In the genomic region with DNA sequence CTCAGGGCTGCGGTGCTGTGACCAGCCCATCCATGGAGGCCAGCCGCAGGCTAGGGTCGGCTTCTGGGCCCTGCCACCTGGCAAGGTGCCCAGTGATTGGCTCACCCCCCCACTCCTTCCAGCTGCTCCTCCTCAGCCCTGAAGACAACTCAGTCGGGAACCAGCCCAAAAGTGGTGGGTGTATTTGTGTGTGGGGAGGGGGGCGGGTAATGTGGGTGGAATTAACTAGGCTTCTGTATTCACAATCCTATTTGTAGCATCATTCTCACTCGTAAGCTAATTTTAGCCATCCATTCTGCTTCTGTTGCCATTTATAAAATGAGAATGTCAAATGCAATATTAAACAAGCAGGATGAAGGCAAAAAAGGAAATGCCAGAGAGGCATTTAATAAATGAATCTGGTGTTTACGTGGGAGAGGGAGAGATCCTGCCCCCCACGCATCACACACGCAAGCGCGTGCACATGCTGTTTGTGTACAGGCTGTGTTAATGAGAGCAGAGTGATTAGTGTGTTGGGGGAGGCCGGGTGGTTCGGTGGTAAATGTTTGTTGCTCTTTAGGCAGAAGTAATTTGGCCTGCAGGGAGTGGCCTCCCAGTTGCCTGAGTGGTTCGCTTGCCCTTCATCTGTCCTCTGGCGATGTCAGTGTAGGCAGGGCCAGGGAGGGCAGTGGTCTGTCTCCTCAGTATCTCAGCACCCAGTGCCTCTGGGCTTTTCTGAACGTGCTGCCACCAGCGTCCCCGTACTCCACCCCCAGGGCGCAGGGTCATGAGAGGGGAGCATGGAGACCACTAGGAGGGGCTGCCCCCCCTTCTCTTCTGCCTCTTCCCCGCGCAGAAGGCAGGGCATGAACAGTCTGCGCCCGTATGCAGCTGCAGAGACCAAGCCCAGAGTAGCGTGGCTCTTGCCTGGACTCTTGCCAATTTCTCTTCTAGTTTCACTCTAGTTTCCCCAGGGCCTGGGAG, we compare ENCODE assay signal across 9 cellular contexts.
DNase-seq lines count a peak whose midpoint lies in the region; TF ChIP-seq lines count a peak whose summit lies in the region.
"Had no signal": no experiment of that assay in that cellular context is flagged by ENCODE, and none has a peak within 500 bp of the region (broad histone marks: within the 10 kb centered on the region; RNA-seq: fewer than 3 reads in every experiment).

No MANE protein-coding gene starts in this region.

- H3K36me3 ChIP-seq in HEK293 (ENCODE audit: control insufficient read depth in 2 of 2, insufficient read depth in 1 of 2, low read length in 2 of 2) (no peaks in the 10 kb centered on the region), WERI-Rb-1 (peaks cover 60% of the 10 kb centered on the region), endocrine pancreas (ENCODE audit: control insufficient read depth, insufficient read depth, low read length) (no peaks in the 10 kb centered on the region), muscle layer of duodenum (ENCODE audit: control insufficient read depth in 1 of 2, insufficient read depth in 2 of 2, low read length in 2 of 2) (peaks cover 0 to 9% of the 10 kb centered on the region in 2 donors), vagina (no peaks in the 10 kb centered on the region)

- H3K27me3 ChIP-seq in WERI-Rb-1 (ENCODE audit: insufficient read depth, low read depth, severe bottlenecking) (no peaks in the 10 kb centered on the region), endocrine pancreas (ENCODE audit: control insufficient read depth, insufficient read depth, low read length) (no peaks in the 10 kb centered on the region), muscle layer of duodenum (ENCODE audit: low read depth, low read length) (no peaks in the 10 kb centered on the region), vagina (no peaks in the 10 kb centered on the region)

- H3K4me3 ChIP-seq in HEK293 (ENCODE audit: low read depth, low read length) (no peak overlapping the region), WERI-Rb-1 (ENCODE audit: low read depth, low read length) (no peak overlapping the region), endocrine pancreas (ENCODE audit: control insufficient read depth, insufficient read depth, low read length) (no peak overlapping the region), muscle layer of duodenum (ENCODE audit: low read depth in 1 of 2, low read length in 2 of 2) (peak overlapping the region; percentile 39 to 41), vagina (peak overlapping the region in 1 of 2 donors; percentile 29)
- H3K4me3 ChIP-seq: SK-N-MC had no signal

- intact Hi-C loops in vagina (cut with DNase I) = loop anchor here (5.0 kb wide), 1 partner anchor 67 kb away; no protein-coding TSS in a partner anchor

- POLR2A ChIA-PET in HEK293 (lab: Yijun Ruan, JAX) = no interaction called here

- CTCF ChIA-PET in HEK293 (lab: Yijun Ruan, JAX) = interaction anchor here (1.0 to 3.2 kb wide), 4 partner anchors 7 to 362 kb away, joined by 3 to 13 read pairs (median 6); no protein-coding TSS in a partner anchor

- peak overlapping the region; percentile 44 for H3K9ac ChIP-seq in endocrine pancreas (ENCODE audit: control insufficient read depth, insufficient read depth, low read length)

- H3K9me3 ChIP-seq in HEK293 (ENCODE audit: control insufficient read depth, insufficient read depth, low read depth, low read length) (no peaks in the 10 kb centered on the region), WERI-Rb-1 (ENCODE audit: severe bottlenecking) (no peaks in the 10 kb centered on the region), endocrine pancreas (ENCODE audit: control insufficient read depth, low read length) (no peaks in the 10 kb centered on the region), muscle layer of duodenum (ENCODE audit: control insufficient read depth in 1 of 2, low read length in 2 of 2) (no peaks in the 10 kb centered on the region), vagina (no peaks in the 10 kb centered on the region)

- TF ChIP-seq CTCF in GM10266 (IDR thresholded peaks at IDR 0.05; ENCODE audit: control insufficient read depth, insufficient read depth, low read depth, missing control alignments) (peak; percentile 17), HEK293 (tag by site-specific recombination; IDR thresholded peaks at IDR 0.05) (peak; percentile 36; the same call in 1 of the 2 replicates), WERI-Rb-1 (IDR thresholded peaks at IDR 0.05; ENCODE audit: low read depth, low read length) (no peak), vagina (IDR thresholded peaks at IDR 0.05) (no peak)

- H3K27ac ChIP-seq in HEK293 (ENCODE audit: extremely low read depth, low read depth, low read length) = peak overlapping the region; percentile 54
- H3K27ac ChIP-seq in WERI-Rb-1 = peak overlapping the region; percentile 77
- peak overlapping the region; percentile 5 for H3K27ac ChIP-seq in muscle layer of duodenum (ENCODE audit: low read length)
- peak overlapping the region; percentile 51 for H3K27ac ChIP-seq in vagina
- H3K27ac ChIP-seq: SK-N-MC had no signal

- DNase-seq in GM10266 (ENCODE audit: extremely low spot score) (peak; percentile 55), NCI-H1436 treated with DMSO at 0.1 percent for 48 hours (lab: John Stamatoyannopoulos, UW) (peak; percentile 89), WERI-Rb-1 (peak; percentile 63), vagina (ENCODE audit: extremely low spot score in 2 of 2) (no peak), cerebellar cortex (ENCODE audit: low spot score) (no peak)

- H3K4me1 ChIP-seq in HEK293 (ENCODE audit: control insufficient read depth, insufficient read depth, low read length) = peaks cover 20% of the 10 kb centered on the region
- peaks cover 3% of the 10 kb centered on the region for H3K4me1 ChIP-seq in endocrine pancreas (ENCODE audit: control insufficient read depth, insufficient read depth, low read length)
- peaks cover 20% of the 10 kb centered on the region in 2 donors for H3K4me1 ChIP-seq in muscle layer of duodenum (ENCODE audit: control insufficient read depth in 1 of 2, insufficient read depth in 2 of 2, low read length in 2 of 2)
- peaks cover 37% of the 10 kb centered on the region for H3K4me1 ChIP-seq in vagina

- TF ChIP-seq POLR2A in vagina (IDR thresholded peaks at IDR 0.05) = no peak

TF ChIP-seq in HEK293, 187 proteins besides CTCF, POLR2A, EP300 and RAD21 (continues in another document):
- TF ChIP-seq ZNF394 (tag by site-specific recombination; IDR thresholded peaks at IDR 0.05; ENCODE audit: borderline replicate concordance) (peak; percentile 15; the same call in 1 of the 2 replicates), WT1 (tag by site-specific recombination; IDR thresholded peaks at IDR 0.05) (peak; percentile 86), KLF1 (tag by site-specific recombination; IDR thresholded peaks at IDR 0.05) (peak; percentile 46; the same call in 1 of the 2 replicates), ZBTB17 (tag by site-specific recombination; IDR thresholded peaks at IDR 0.05) (peak; percentile 41), ZNF214 (tag by site-specific recombination; IDR thresholded peaks at IDR 0.05; ENCODE audit: borderline replicate concordance) (no peak), EGR2 (tag by site-specific recombination; IDR thresholded peaks at IDR 0.05; ENCODE audit: low read depth) (peak; percentile 98), OSR2 (tag by site-specific recombination; IDR thresholded peaks at IDR 0.05) (0 out of 2 replicates have a peak, but pooled peaks have one; percentile 7), ZNF24 (tag by site-specific recombination; IDR thresholded peaks at IDR 0.05) (no peak), OVOL3 (tag by site-specific recombination; IDR thresholded peaks at IDR 0.05) (no peak), YY2 (tag by site-specific recombination; IDR thresholded peaks at IDR 0.05) (no peak)
- TF ChIP-seq, protein P1, sequence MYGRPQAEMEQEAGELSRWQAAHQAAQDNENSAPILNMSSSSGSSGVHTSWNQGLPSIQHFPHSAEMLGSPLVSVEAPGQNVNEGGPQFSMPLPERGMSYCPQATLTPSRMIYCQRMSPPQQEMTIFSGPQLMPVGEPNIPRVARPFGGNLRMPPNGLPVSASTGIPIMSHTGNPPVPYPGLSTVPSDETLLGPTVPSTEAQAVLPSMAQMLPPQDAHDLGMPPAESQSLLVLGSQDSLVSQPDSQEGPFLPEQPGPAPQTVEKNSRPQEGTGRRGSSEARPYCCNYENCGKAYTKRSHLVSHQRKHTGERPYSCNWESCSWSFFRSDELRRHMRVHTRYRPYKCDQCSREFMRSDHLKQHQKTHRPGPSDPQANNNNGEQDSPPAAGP (tag by site-specific recombination; IDR thresholded peaks at IDR 0.05) = peak; percentile 83
- TF ChIP-seq, protein P2, sequence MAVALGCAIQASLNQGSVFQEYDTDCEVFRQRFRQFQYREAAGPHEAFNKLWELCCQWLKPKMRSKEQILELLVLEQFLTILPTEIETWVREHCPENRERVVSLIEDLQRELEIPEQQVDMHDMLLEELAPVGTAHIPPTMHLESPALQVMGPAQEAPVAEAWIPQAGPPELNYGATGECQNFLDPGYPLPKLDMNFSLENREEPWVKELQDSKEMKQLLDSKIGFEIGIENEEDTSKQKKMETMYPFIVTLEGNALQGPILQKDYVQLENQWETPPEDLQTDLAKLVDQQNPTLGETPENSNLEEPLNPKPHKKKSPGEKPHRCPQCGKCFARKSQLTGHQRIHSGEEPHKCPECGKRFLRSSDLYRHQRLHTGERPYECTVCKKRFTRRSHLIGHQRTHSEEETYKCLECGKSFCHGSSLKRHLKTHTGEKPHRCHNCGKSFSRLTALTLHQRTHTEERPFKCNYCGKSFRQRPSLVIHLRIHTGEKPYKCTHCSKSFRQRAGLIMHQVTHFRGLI (tag by site-specific recombination; IDR thresholded peaks at IDR 0.05) = 0 out of 2 replicates have a peak, but pooled peaks have one; percentile 47
- TF ChIP-seq, protein P3, sequence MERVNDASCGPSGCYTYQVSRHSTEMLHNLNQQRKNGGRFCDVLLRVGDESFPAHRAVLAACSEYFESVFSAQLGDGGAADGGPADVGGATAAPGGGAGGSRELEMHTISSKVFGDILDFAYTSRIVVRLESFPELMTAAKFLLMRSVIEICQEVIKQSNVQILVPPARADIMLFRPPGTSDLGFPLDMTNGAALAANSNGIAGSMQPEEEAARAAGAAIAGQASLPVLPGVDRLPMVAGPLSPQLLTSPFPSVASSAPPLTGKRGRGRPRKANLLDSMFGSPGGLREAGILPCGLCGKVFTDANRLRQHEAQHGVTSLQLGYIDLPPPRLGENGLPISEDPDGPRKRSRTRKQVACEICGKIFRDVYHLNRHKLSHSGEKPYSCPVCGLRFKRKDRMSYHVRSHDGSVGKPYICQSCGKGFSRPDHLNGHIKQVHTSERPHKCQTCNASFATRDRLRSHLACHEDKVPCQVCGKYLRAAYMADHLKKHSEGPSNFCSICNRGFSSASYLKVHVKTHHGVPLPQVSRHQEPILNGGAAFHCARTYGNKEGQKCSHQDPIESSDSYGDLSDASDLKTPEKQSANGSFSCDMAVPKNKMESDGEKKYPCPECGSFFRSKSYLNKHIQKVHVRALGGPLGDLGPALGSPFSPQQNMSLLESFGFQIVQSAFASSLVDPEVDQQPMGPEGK (tag by site-specific recombination; IDR thresholded peaks at IDR 0.05) = no peak

Comparison
In these comparisons a context has a peak if more than half of its experiments do, and no peak if none do; other contexts are left out.
1. DNase-seq: peak in GM10266 (single experiment), NCI-H1436 treated with DMSO at 0.1 percent for 48 hours (single experiment) and WERI-Rb-1 (single experiment); none in vagina (0 of 2) and cerebellar cortex (single experiment).
2. CTCF ChIP-seq: peak in GM10266 (single experiment) and HEK293 (single experiment); none in WERI-Rb-1 (single experiment) and vagina (0 of 3).
3. H3K27ac ChIP-seq: peak in every context shown above with its lines; median percentile 77 in WERI-Rb-1; 54 in HEK293; 51 in vagina; 5 in muscle layer of duodenum.
4. H3K4me3 ChIP-seq: peak in muscle layer of duodenum (2 of 2); none in HEK293 (single experiment), WERI-Rb-1 (single experiment) and endocrine pancreas (single experiment).